Comparison of ENCODE assay signal across 1 cellular context in genomic region chr3:13574798-13575451, GRCh38.
A peak's percentile ranks its signal among the peaks of the same experiment; 100 is the strongest.
TF ChIP-seq lines count a peak whose summit lies in the region.

No MANE protein-coding gene starts in this region.

TF ChIP-seq in K562, 482 proteins besides CTCF, POLR2A, EP300 and RAD21 (continued from another document and continues in another):
- TF ChIP-seq ZNF512 (tag; IDR thresholded peaks at IDR 0.05), result no peak
- peak; percentile 54; the same call in 1 of the 2 replicates for TF ChIP-seq MAFK (IDR thresholded peaks at IDR 0.05; ENCODE audit: low read length)
- TF ChIP-seq HMG20A (CRISPR knock-in tag; conservative IDR thresholded peaks at IDR 0.05), result no peak
- TF ChIP-seq GATAD2A (IDR thresholded peaks at IDR 0.05), result no peak
- no peak for TF ChIP-seq SAFB2 (IDR thresholded peaks at IDR 0.05; ENCODE audit: borderline replicate concordance, low read depth, low read length, severe bottlenecking)
- no peak for TF ChIP-seq ELF1 (tag; IDR thresholded peaks at IDR 0.05)
- no peak for TF ChIP-seq MED1 (CRISPR knock-in tag; IDR thresholded peaks at IDR 0.05; ENCODE audit: borderline replicate concordance)
- no peak for TF ChIP-seq CAMTA2 (CRISPR knock-in tag; conservative IDR thresholded peaks at IDR 0.05)
- TF ChIP-seq ZNF696 (CRISPR knock-in tag; conservative IDR thresholded peaks at IDR 0.05), result no peak
- TF ChIP-seq IFI16 (CRISPR knock-in tag; IDR thresholded peaks at IDR 0.05), result no peak
- TF ChIP-seq PHTF2 (CRISPR knock-in tag; IDR thresholded peaks at IDR 0.05), result no peak
- TF ChIP-seq THRB (CRISPR knock-in tag; conservative IDR thresholded peaks at IDR 0.05), result no peak
- no peak for TF ChIP-seq NR2C2 (CRISPR knock-in tag; IDR thresholded peaks at IDR 0.05)
- TF ChIP-seq NR2C2 (tag; IDR thresholded peaks at IDR 0.05), result no peak; the same call in 1 of the 2 replicates
- no peak for TF ChIP-seq ZNF197 (CRISPR knock-in tag; IDR thresholded peaks at IDR 0.05; ENCODE audit: low read depth)
- TF ChIP-seq REST (CRISPR knock-in tag; IDR thresholded peaks at IDR 0.05; ENCODE audit: low read depth), result no peak
- TF ChIP-seq NONO (IDR thresholded peaks at IDR 0.05; ENCODE audit: low read depth in 2 of 2, low read length in 1 of 2), result no peak
- TF ChIP-seq ZBTB34 (CRISPR knock-in tag; IDR thresholded peaks at IDR 0.05), result no peak
- no peak for TF ChIP-seq TRIM25 (IDR thresholded peaks at IDR 0.05; ENCODE audit: borderline replicate concordance)
- peak; percentile 71; the same call in 1 of the 2 replicates for TF ChIP-seq HMBOX1 (IDR thresholded peaks at IDR 0.05)
- TF ChIP-seq NCOR1 (IDR thresholded peaks at IDR 0.05), result no peak
- TF ChIP-seq RBM15 (IDR thresholded peaks at IDR 0.05; ENCODE audit: insufficient read depth, low read length), result no peak
- TF ChIP-seq RFX5 (IDR thresholded peaks at IDR 0.05; ENCODE audit: low read depth, low read length), result no peak
- TF ChIP-seq LARP7 (IDR thresholded peaks at IDR 0.05), result no peak
- no peak for TF ChIP-seq TAF1 (IDR thresholded peaks at IDR 0.05; ENCODE audit: control insufficient read depth, extremely low read depth, insufficient read depth, low read length, severe bottlenecking)
- no peak for TF ChIP-seq SFPQ (IDR thresholded peaks at IDR 0.05; ENCODE audit: low read depth, low read length)
- TF ChIP-seq ZNF274 (IDR thresholded peaks at IDR 0.05; ENCODE audit: borderline replicate concordance, low read depth, low read length), result no peak
- TF ChIP-seq MTA1 (IDR thresholded peaks at IDR 0.05; ENCODE audit: borderline replicate concordance), result peak; percentile 48; the same call in 1 of the 2 replicates
- TF ChIP-seq ETS2 (tag; IDR thresholded peaks at IDR 0.05; ENCODE audit: borderline replicate concordance, poor library complexity, severe bottlenecking), result no peak
- no peak for TF ChIP-seq U2AF1 (optimal IDR thresholded peaks at IDR 0.05; ENCODE audit: low read depth, low read length)
- no peak for TF ChIP-seq CREB3 (tag; conservative IDR thresholded peaks at IDR 0.05; ENCODE audit: low read depth)
- peak; percentile 68 for TF ChIP-seq MYNN (IDR thresholded peaks at IDR 0.05)
- TF ChIP-seq MYNN (CRISPR knock-in tag; IDR thresholded peaks at IDR 0.05), result no peak
- no peak for TF ChIP-seq CSDE1 (IDR thresholded peaks at IDR 0.05)
- TF ChIP-seq BCLAF1 (IDR thresholded peaks at IDR 0.05; ENCODE audit: borderline replicate concordance in 1 of 2, control insufficient read depth in 1 of 2, low read depth in 2 of 2, low read length in 1 of 2), result no peak
- no peak for TF ChIP-seq PBX2 (CRISPR knock-in tag; IDR thresholded peaks at IDR 0.05; ENCODE audit: low read depth)
- peak; percentile 48 for TF ChIP-seq PBX2 (tag; conservative IDR thresholded peaks at IDR 0.05; ENCODE audit: low read depth)
- TF ChIP-seq TFE3 (CRISPR knock-in tag; IDR thresholded peaks at IDR 0.05), result no peak
